Comparison of ENCODE assay signal across 8 cellular contexts in genomic region chr6:149963462-149964242, GRCh38. TPM values are rescaled to one million over a fixed set of nuclear protein-coding genes. Genes with fewer than 3 reads are reported as not detected.
DNase-seq lines count a peak whose midpoint lies in the region; ATAC-seq lines count a peak whose summit lies in the region.

Gene ULBP1 (plus strand): TSS chr6:149963943. CDS start chr6:149964050, 107 bp downstream.

- H2AK5ac ChIP-seq in neuronal stem cell (ENCODE audit: low read depth, low read length): peak within 1 kb of the TSS; percentile 67

- peak within 1 kb of the TSS; percentile 92 for H3K18ac ChIP-seq in neuronal stem cell (ENCODE audit: low read length)

- H3K9me3 ChIP-seq in neuronal stem cell (replicated peaks in 1 of 2; ENCODE audit: control insufficient read depth in 2 of 2, insufficient read depth in 1 of 2, low read depth in 1 of 2, low read length in 2 of 2): no peaks in the 10 kb centered on the region

- no peaks in the 10 kb centered on the region for H3K79me1 ChIP-seq in neuronal stem cell (ENCODE audit: low read depth, low read length)

- peak within 1 kb of the TSS; percentile 50 to 83 for H3K4me3 ChIP-seq in neuronal stem cell (ENCODE audit: low read length in 2 of 2)

- no peak within 1 kb of the TSS for H3K27ac ChIP-seq in neuronal stem cell (replicated peaks; ENCODE audit: low read length)

- H3K14ac ChIP-seq in neuronal stem cell (ENCODE audit: low read length): peak within 1 kb of the TSS; percentile 74

- H2BK12ac ChIP-seq in neuronal stem cell (ENCODE audit: low read length): peak within 1 kb of the TSS; percentile 98

- H2BK5ac ChIP-seq in neuronal stem cell (ENCODE audit: low read length): peak within 1 kb of the TSS; percentile 56

- H2BK120ac ChIP-seq in neuronal stem cell (ENCODE audit: low read depth, low read length): peak within 1 kb of the TSS; percentile 16

- WGBS in neuronal stem cell (ENCODE audit: extremely low coverage in 2 of 2, insufficient read length in 2 of 2, insufficient replicate concordance in 1 of 2), 2 donors: no CpG with 5 or more reads among the region's 57 CpGs

- H3K36me3 ChIP-seq in neuronal stem cell (replicated peaks in 1 of 2; ENCODE audit: control insufficient read depth in 2 of 2, insufficient read depth in 2 of 2, low read length in 2 of 2): no peaks in the 10 kb centered on the region

- peak within 1 kb of the TSS; percentile 94 for H3K23ac ChIP-seq in neuronal stem cell (ENCODE audit: low read depth, low read length, poor library complexity)

- peak; percentile 20 for DNase-seq in A172 (ENCODE audit: low spot score)
- DNase-seq in KG1 (lab: John Stamatoyannopoulos, UW): peak; percentile 18
- peak; percentile 65 for DNase-seq in RPMI8226
- peak; percentile 63 for DNase-seq in activated effector memory CD4-positive, alpha-beta T cell treated with Interleukin-2 at 50 U/mL for 16 hours
- DNase-seq in foreskin melanocyte: peak; percentile 26
- DNase-seq in neuronal stem cell (ENCODE audit: low spot score): peak; percentile 87
- DNase-seq in stromal cell of bone marrow (ENCODE audit: low read depth): peak; percentile 47

- H2BK15ac ChIP-seq in neuronal stem cell (ENCODE audit: low read length): peak within 1 kb of the TSS; percentile 84

- H4K8ac ChIP-seq in neuronal stem cell (ENCODE audit: low read depth, low read length): no peak within 1 kb of the TSS

- H3K27me3 ChIP-seq in neuronal stem cell (ENCODE audit: control insufficient read depth in 3 of 3, insufficient read depth in 3 of 3, low read depth in 1 of 3, low read length in 3 of 3): peaks cover 15 to 97% (median 61%) of the 10 kb centered on the region in 3 experiments

- H3K4ac ChIP-seq in neuronal stem cell (ENCODE audit: low read length): no peak within 1 kb of the TSS

- peak within 1 kb of the TSS; percentile 88 for H3K9ac ChIP-seq in neuronal stem cell (ENCODE audit: low read depth, low read length, poor library complexity)

- H3K4me1 ChIP-seq in neuronal stem cell (ENCODE audit: control insufficient read depth in 2 of 2, insufficient read depth in 1 of 2, low read depth in 1 of 2, low read length in 2 of 2): peaks cover 8 to 10% of the 10 kb centered on the region in 2 donors

- H2AFZ ChIP-seq in neuronal stem cell (ENCODE audit: low read length): peak within 1 kb of the TSS; percentile 96

- ATAC-seq in GM19035 (IDR thresholded peaks at IDR 0.05; ENCODE audit: unreplicated experiment): peak; percentile 63

- no peak within 1 kb of the TSS for H4K91ac ChIP-seq in neuronal stem cell (ENCODE audit: low read depth, low read length, poor library complexity)

- H3K4me2 ChIP-seq in neuronal stem cell (ENCODE audit: insufficient read depth, low read length, poor library complexity, severe bottlenecking): peak within 1 kb of the TSS; percentile 90

RNA-seq across cellular contexts. Expression of gene ULBP1, which starts in this region (rescaled TPM):
- total RNA-seq in A172 (2014; rRNA removed; shearing (Covaris generic)): 0.07 and 0.38 TPM in 2 replicates
- polyA plus RNA-seq in neuronal stem cell (2013, experiment 1 of 2): 2.0 TPM
- polyA plus RNA-seq in neuronal stem cell (2013, experiment 2 of 2): 2.1 TPM

Comparison
In these comparisons a context has a peak if more than half of its experiments do, and no peak if none do; other contexts are left out.
1. Peak in DNase-seq in A172; RNA of the gene not detected or under 1 TPM.
2. DNase-seq: peak in every context shown above with its lines; median percentile 87 in neuronal stem cell; 65 in RPMI8226; 63 in activated effector memory CD4-positive, alpha-beta T cell treated with Interleukin-2 at 50 U/mL for 16 hours; 47 in stromal cell of bone marrow; 26 in foreskin melanocyte; 20 in A172; 18 in KG1.